In the genomic region with DNA sequence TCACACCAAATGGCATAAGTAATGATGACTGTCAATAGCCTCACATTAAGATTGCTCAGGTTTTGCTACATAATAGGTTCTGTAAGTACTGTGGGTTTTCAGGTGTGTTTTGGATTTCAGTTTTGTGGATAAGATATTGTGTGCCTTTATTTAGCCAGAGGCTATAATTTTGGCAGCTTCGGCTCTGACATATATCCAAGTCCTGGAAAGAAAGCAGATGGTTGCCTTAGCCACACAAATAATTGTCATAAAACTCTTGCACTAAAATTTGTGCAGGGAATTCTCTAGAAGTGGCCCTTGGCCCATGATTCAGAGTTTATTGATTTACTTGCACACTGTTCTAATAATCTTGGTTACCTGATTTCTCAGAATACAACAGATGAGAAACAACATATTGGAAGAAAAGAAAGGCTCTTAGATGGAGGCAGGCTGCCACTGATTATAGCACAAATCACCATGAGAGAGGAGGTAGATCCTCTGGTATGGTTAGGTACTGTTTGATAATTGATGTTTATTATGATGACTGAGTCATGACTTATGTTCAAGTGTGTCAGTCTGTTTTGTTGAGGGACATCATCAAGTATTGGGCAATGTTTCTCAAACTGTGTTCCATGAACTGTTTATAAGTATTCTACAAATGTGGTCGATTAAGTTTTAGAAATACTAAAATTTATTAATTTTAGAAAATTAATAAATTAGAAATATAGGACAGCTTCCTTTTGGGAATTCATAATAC, we compare ENCODE assay signal across 21 cellular contexts. TPM values are rescaled to one million over a fixed set of nuclear protein-coding genes. Genes with fewer than 3 reads are reported as not detected.
A peak's percentile ranks its signal among the peaks of the same experiment; 100 is the strongest.
DNase-seq lines count a peak whose midpoint lies in the region; ATAC-seq and TF ChIP-seq lines count a peak whose summit lies in the region.
"Had no signal": no experiment of that assay in that cellular context is flagged by ENCODE, and none has a peak within 500 bp of the region (broad histone marks: within the 10 kb centered on the region; RNA-seq: fewer than 3 reads in every experiment).

No MANE protein-coding gene starts in this region.

- no peak for TF ChIP-seq POLR2A in breast epithelium (IDR thresholded peaks at IDR 0.05)

- DNase-seq in MCF 10A (ENCODE audit: unreplicated experiment) (peak; percentile 24), breast epithelium (ENCODE audit: low spot score in 2 of 2) (no peak), amniotic epithelial cell (ENCODE audit: low read depth) (peak; percentile 46), fibroblast of villous mesenchyme (ENCODE audit: low read depth) (peak; percentile 55), smooth muscle cell (lab: John Stamatoyannopoulos, UW; ENCODE audit: unreplicated experiment) (no peak)
- no peak for DNase-seq in activated naive CD4-positive, alpha-beta T cell treated with anti-CD3 and anti-CD28 coated beads, Interleukin-2, amount 50 U/mL, for 16 hours
- no peak for DNase-seq in activated CD4-positive, CD25-positive, alpha-beta regulatory T cell (lab: John Stamatoyannopoulos, UW)
- DNase-seq: ACHN; activated naive CD8-positive, alpha-beta T cell treated with anti-CD3 and anti-CD28 coated beads for 36 hours; activated T-cell treated with anti-CD3 and anti-CD28 coated beads, Interleukin-2, amount 50 U/mL, for 1 hour; CD8-positive, alpha-beta T cell; gastrocnemius medialis; H9; NCI-H2107; NCI-H526 treated with DMSO at 0.1 percent for 48 hours; PC-9; stomach had no signal

- peak overlapping the region; percentile 64 for H3K4me2 ChIP-seq in smooth muscle cell
- H3K4me2 ChIP-seq: PC-9 had no signal

- peaks cover 7% of the 10 kb centered on the region for H3K36me3 ChIP-seq in breast epithelium
- H3K36me3 ChIP-seq in smooth muscle cell (ENCODE audit: low read depth), result peaks cover 13% of the 10 kb centered on the region

- H3K9ac ChIP-seq in smooth muscle cell (ENCODE audit: low read depth), result no peak overlapping the region

- CTCF ChIA-PET in MCF 10A (lab: Yijun Ruan, JAX), result interaction anchor here (0.7 to 1.1 kb wide), 2 partner anchors 9 to 16 kb away, joined by 3 read pairs; no protein-coding TSS in a partner anchor

- peaks cover 89% of the 10 kb centered on the region for H4K20me1 ChIP-seq in smooth muscle cell (ENCODE audit: low read depth)

- H3K4me1 ChIP-seq in breast epithelium (no peaks in the 10 kb centered on the region), smooth muscle cell (ENCODE audit: low read depth) (no peaks in the 10 kb centered on the region)

- no peaks in the 10 kb centered on the region for H3K9me3 Mint-ChIP-seq in MCF 10A (ENCODE audit: unreplicated experiment)
- H3K9me3 Mint-ChIP-seq: activated naive CD8-positive, alpha-beta T cell treated with anti-CD3 and anti-CD28 coated beads for 36 hours; CD8-positive, alpha-beta T cell; H9; neural crest cell had no signal

- intact Hi-C loops in MCF 10A (cut with micrococcal nuclease), result no loop called here
- intact Hi-C loops in breast epithelium (cut with DNase I; ENCODE audit: low total_unique reads), result no loop called here

- no peaks in the 10 kb centered on the region for H3K27me3 Mint-ChIP-seq in MCF 10A (ENCODE audit: insufficient read depth, unreplicated experiment)
- H3K27me3 Mint-ChIP-seq: activated naive CD8-positive, alpha-beta T cell treated with anti-CD3 and anti-CD28 coated beads for 36 hours had no signal

- WGBS in smooth muscle cell (ENCODE audit: low lambda C conversion rate), result 87% methylated on average over 2 of the region's 2 CpGs

- peaks cover 52% of the 10 kb centered on the region for H3K36me3 Mint-ChIP-seq in MCF 10A (ENCODE audit: insufficient read depth, unreplicated experiment)

- BruUV-seq in MCF 10A (replicated peaks; lab: Mats Ljungman, UMichigan), result no TSS peak

- POLR2A ChIA-PET in MCF 10A (lab: Yijun Ruan, JAX), result interaction anchor here (0.6 to 2.3 kb wide), 4 partner anchors 8 to 192 kb away, joined by 3 to 6 read pairs (median 3); partner anchors contain the start of gene REXO2

- H3K4me3 Mint-ChIP-seq in MCF 10A (ENCODE audit: unreplicated experiment), result no peak overlapping the region
- H3K4me3 Mint-ChIP-seq: activated naive CD8-positive, alpha-beta T cell treated with anti-CD3 and anti-CD28 coated beads for 36 hours; CD8-positive, alpha-beta T cell; H9; neural crest cell had no signal

- TF ChIP-seq CTCF in MCF 10A (IDR thresholded peaks at IDR 0.05; ENCODE audit: unreplicated experiment) (no peak), breast epithelium (IDR thresholded peaks at IDR 0.05) (no peak), fibroblast of villous mesenchyme (IDR thresholded peaks at IDR 0.05; ENCODE audit: insufficient read depth, low read depth, low read length) (no peak), smooth muscle cell (IDR thresholded peaks at IDR 0.05; ENCODE audit: borderline replicate concordance, insufficient read depth, poor library complexity, severe bottlenecking) (no peak)

- H3K4me1 Mint-ChIP-seq in MCF 10A (ENCODE audit: insufficient read depth, unreplicated experiment), result peaks cover 21% of the 10 kb centered on the region
- H3K4me1 Mint-ChIP-seq: activated naive CD8-positive, alpha-beta T cell treated with anti-CD3 and anti-CD28 coated beads for 36 hours; neural crest cell had no signal

- H3K9me3 ChIP-seq in breast epithelium, result no peaks in the 10 kb centered on the region
- H3K9me3 ChIP-seq in smooth muscle cell (replicated peaks; ENCODE audit: low read depth), result no peaks in the 10 kb centered on the region
- H3K9me3 ChIP-seq: gastrocnemius medialis, stomach, vagina had no signal

- ATAC-seq in GM19467 (IDR thresholded peaks at IDR 0.05; ENCODE audit: unreplicated experiment), result no peak
- ATAC-seq: CD8-positive, alpha-beta T cell; gastrocnemius medialis had no signal

- no peak overlapping the region for H3K4me3 ChIP-seq in breast epithelium
- no peak overlapping the region for H3K4me3 ChIP-seq in fibroblast of villous mesenchyme (ENCODE audit: low read depth, low read length)
- no peak overlapping the region for H3K4me3 ChIP-seq in smooth muscle cell
- H3K4me3 ChIP-seq: cardiac muscle cell, gastrocnemius medialis, PC-9, stomach, vagina had no signal

- peaks cover 59% of the 10 kb centered on the region for H3K79me2 ChIP-seq in smooth muscle cell (ENCODE audit: low read depth)

- peak overlapping the region; percentile 20 for H3K27ac Mint-ChIP-seq in MCF 10A (ENCODE audit: low read depth, unreplicated experiment)
- H3K27ac Mint-ChIP-seq: activated naive CD8-positive, alpha-beta T cell treated with anti-CD3 and anti-CD28 coated beads for 36 hours; CD8-positive, alpha-beta T cell; H9 had no signal

- H3K27ac ChIP-seq in breast epithelium (no peak overlapping the region), smooth muscle cell (ENCODE audit: low read depth) (peak overlapping the region; percentile 80)
- H3K27ac ChIP-seq: cardiac muscle cell, gastrocnemius medialis, stomach, vagina had no signal

- no peaks in the 10 kb centered on the region for H3K27me3 ChIP-seq in breast epithelium
- H3K27me3 ChIP-seq in smooth muscle cell (ENCODE audit: low read depth), result no peaks in the 10 kb centered on the region
- H3K27me3 ChIP-seq: cardiac muscle cell, gastrocnemius medialis, stomach, vagina had no signal

- H3F3A ChIP-seq in smooth muscle cell (ENCODE audit: low read depth), result peaks cover 19% of the 10 kb centered on the region

- no peak overlapping the region for H2AFZ ChIP-seq in smooth muscle cell (ENCODE audit: low read depth)
- H2AFZ ChIP-seq: PC-9 had no signal

RNA-seq across cellular contexts. Expression of gene REXO2, which starts 9.7 kb away (rescaled TPM):
- total RNA-seq in MCF 10A (2022), result 125 and 126 TPM in 2 replicates
- 100 to 1,000 TPM; 108 to 127 (median 123) TPM for total RNA-seq in breast epithelium
- total RNA-seq in fibroblast of villous mesenchyme, result 166 and 174 TPM in 2 replicates
- 179 and 189 TPM in 2 replicates for total RNA-seq in smooth muscle cell
- 164 and 210 TPM in 2 replicates for polyA plus RNA-seq in smooth muscle cell

RNA-seq across cellular contexts. Expression of gene RBM7, which starts 48.5 kb away (rescaled TPM):
- total RNA-seq in MCF 10A (2022) (42.7 and 46.4 TPM in 2 replicates), breast epithelium (10 to 100 TPM; 14.7 to 29.7 (median 25.2) TPM), fibroblast of villous mesenchyme (30.6 and 53.1 TPM in 2 replicates), smooth muscle cell (79.0 and 90.9 TPM in 2 replicates)
- 39.7 and 47.1 TPM in 2 replicates for polyA plus RNA-seq in smooth muscle cell

RNA-seq across cellular contexts. Expression of gene C11orf71, which starts 48.6 kb away (rescaled TPM):
- total RNA-seq in MCF 10A (2022) (3.9 and 5.6 TPM in 2 replicates), breast epithelium (10 to 100 TPM in 2 of 3 donors, 1 to 10 TPM in 1; 7.9 to 13.2 (median 10.2) TPM), fibroblast of villous mesenchyme (2.9 and 3.5 TPM in 2 replicates), smooth muscle cell (2.0 and 3.8 TPM in 2 replicates)
- polyA plus RNA-seq in smooth muscle cell, result 1.3 TPM in 2 replicates

Comparison
In these comparisons a context has a peak if more than half of its experiments do, and no peak if none do; other contexts are left out.
1. DNase-seq: peak in MCF 10A (single experiment), amniotic epithelial cell (single experiment) and fibroblast of villous mesenchyme (single experiment); none in breast epithelium (0 of 2), smooth muscle cell (single experiment), activated naive CD4-positive, alpha-beta T cell treated with anti-CD3 and anti-CD28 coated beads, Interleukin-2, amount 50 U/mL, for 16 hours (single experiment) and activated CD4-positive, CD25-positive, alpha-beta regulatory T cell (0 of 4).